ENCODE assay signal across 10 cellular contexts in genomic region chr17:39939588-39940419, GRCh38. TPM values are rescaled to one million over a fixed set of nuclear protein-coding genes. Genes with fewer than 3 reads are reported as not detected.
A peak's percentile ranks its signal among the peaks of the same experiment; 100 is the strongest.
DNase-seq lines count a peak whose midpoint lies in the region; ATAC-seq, FAIRE-seq and TF ChIP-seq lines count a peak whose summit lies in the region.
"Had no signal": no experiment of that assay in that cellular context is flagged by ENCODE, and none has a peak within 500 bp of the region (broad histone marks: within the 10 kb centered on the region; RNA-seq: fewer than 3 reads in every experiment).

No MANE protein-coding gene starts in this region.

- peak in 2 of 7 experiments; percentile 25 to 74 for DNase-seq in CD8-positive, alpha-beta T cell
- DNase-seq in NB4 (ENCODE audit: low read depth) (peak; percentile 79), islet precursor cell (peak; percentile 73), D721Med (ENCODE audit: insufficient read length, low spot score) (no peak), sigmoid colon (no peak)
- DNase-seq in activated T-helper 1 cell treated with anti-CD3 and anti-CD28 coated beads, Interleukin-12 subunit alpha, Interleukin-12 subunit beta, Interleukin-2, Interleukin-4 antibody, amounts not matched to agents 30 ng/mL and 10 ng/mL and 1 ng/mL, durations not matched to agents 14 hours and 24 hours and 36 hours (ENCODE audit: low spot score), result peak; percentile 71
- no peak for DNase-seq in effector CD4-positive, alpha-beta T cell

- WGBS in sigmoid colon, 2 donors, result 48 to 73% methylated on average over 6 of the region's 6 CpGs

- TF ChIP-seq EP300 in sigmoid colon (IDR thresholded peaks at IDR 0.05), result no peak

- peaks cover 10% of the 10 kb centered on the region for H3K4me1 ChIP-seq in CD8-positive, alpha-beta T cell (ENCODE audit: insufficient read depth, low read length)
- peaks cover 0 to 16% (median 12%) of the 10 kb centered on the region in 4 donors for H3K4me1 ChIP-seq in sigmoid colon

- H3K36me3 Mint-ChIP-seq in CD8-positive, alpha-beta T cell, result no peaks in the 10 kb centered on the region
- peaks cover 2% of the 10 kb centered on the region for H3K36me3 Mint-ChIP-seq in activated T-helper 1 cell treated with anti-CD3 and anti-CD28 coated beads, Interleukin-12 subunit alpha, Interleukin-12 subunit beta, Interleukin-2, Interleukin-4 antibody, amounts not matched to agents 30 ng/mL and 10 ng/mL and 1 ng/mL, durations not matched to agents 14 hours and 24 hours and 36 hours (ENCODE audit: low read depth)

- peaks cover 14% of the 10 kb centered on the region for H3K4me1 Mint-ChIP-seq in CD8-positive, alpha-beta T cell (ENCODE audit: low read depth)
- H3K4me1 Mint-ChIP-seq in activated T-helper 1 cell treated with anti-CD3 and anti-CD28 coated beads, Interleukin-12 subunit alpha, Interleukin-12 subunit beta, Interleukin-2, Interleukin-4 antibody, amounts not matched to agents 30 ng/mL and 10 ng/mL and 1 ng/mL, durations not matched to agents 14 hours and 24 hours and 36 hours (ENCODE audit: low read depth), result peaks cover 25% of the 10 kb centered on the region

- FAIRE-seq in D721Med (lab: Jason Lieb, UNC), result no peak

- H3K9me3 ChIP-seq in CD8-positive, alpha-beta T cell (ENCODE audit: low read length), result no peaks in the 10 kb centered on the region
- H3K9me3 ChIP-seq in sigmoid colon, result no peaks in the 10 kb centered on the region
- H3K9me3 ChIP-seq: SJSA1 had no signal

- H3K27ac Mint-ChIP-seq in CD8-positive, alpha-beta T cell, result peak overlapping the region; percentile 38
- peak overlapping the region; percentile 87 for H3K27ac Mint-ChIP-seq in activated T-helper 1 cell treated with anti-CD3 and anti-CD28 coated beads, Interleukin-12 subunit alpha, Interleukin-12 subunit beta, Interleukin-2, Interleukin-4 antibody, amounts not matched to agents 30 ng/mL and 10 ng/mL and 1 ng/mL, durations not matched to agents 14 hours and 24 hours and 36 hours

- no peaks in the 10 kb centered on the region for H3K27me3 Mint-ChIP-seq in CD8-positive, alpha-beta T cell (ENCODE audit: low read depth)
- H3K27me3 Mint-ChIP-seq in activated T-helper 1 cell treated with anti-CD3 and anti-CD28 coated beads, Interleukin-12 subunit alpha, Interleukin-12 subunit beta, Interleukin-2, Interleukin-4 antibody, amounts not matched to agents 30 ng/mL and 10 ng/mL and 1 ng/mL, durations not matched to agents 14 hours and 24 hours and 36 hours (ENCODE audit: insufficient read depth), result peaks cover 4% of the 10 kb centered on the region

- H3K27me3 ChIP-seq in CD8-positive, alpha-beta T cell (ENCODE audit: insufficient read depth, low read length), result no peaks in the 10 kb centered on the region
- no peaks in the 10 kb centered on the region for H3K27me3 ChIP-seq in sigmoid colon
- H3K27me3 ChIP-seq: SJSA1 had no signal

- POLR2A ChIA-PET in CD8-positive, alpha-beta T cell (lab: Charles Lee), result no interaction called here

- no peak overlapping the region for H3K27ac ChIP-seq in CD8-positive, alpha-beta T cell (ENCODE audit: low read depth, low read length)
- H3K27ac ChIP-seq in sigmoid colon, result peak overlapping the region in 2 of 4 donors; percentile 45 to 81
- H3K27ac ChIP-seq: SJSA1 had no signal

- CTCF ChIA-PET in CD8-positive, alpha-beta T cell (lab: Charles Lee), result interaction anchor here (0.6 to 1.3 kb wide), 2 partner anchors 74 to 285 kb away, joined by 4 read pairs; no protein-coding TSS in a partner anchor

- intact Hi-C loops in CD8-positive, alpha-beta T cell (cut with DNase I, micrococcal nuclease), result no loop called here
- intact Hi-C loops in activated T-helper 1 cell treated with anti-CD3 and anti-CD28 coated beads, Interleukin-12 subunit alpha, Interleukin-12 subunit beta, Interleukin-2, Interleukin-4 antibody, amounts not matched to agents 30 ng/mL and 10 ng/mL and 1 ng/mL, durations not matched to agents 14 hours and 24 hours and 36 hours (cut with micrococcal nuclease), result loop anchor here (1.0 kb wide), 4 partner anchors 13 to 170 kb away; partner anchors contain the start of genes LRRC3C, ORMDL3 and PSMD3
- intact Hi-C loops in sigmoid colon (cut with DNase I), result no loop called here

- TF ChIP-seq POLR2A in NB4 (IDR thresholded peaks at IDR 0.05; ENCODE audit: extremely low read depth, insufficient read length) (no peak), sigmoid colon (IDR thresholded peaks at IDR 0.05) (no peak)

- ATAC-seq in CD8-positive, alpha-beta T cell, result peak; percentile 95
- ATAC-seq in GM19025 (IDR thresholded peaks at IDR 0.05; ENCODE audit: low read depth, unreplicated experiment), result peak; percentile 54

- no peaks in the 10 kb centered on the region for H3K36me3 ChIP-seq in CD8-positive, alpha-beta T cell (ENCODE audit: insufficient read depth, low read length)
- no peaks in the 10 kb centered on the region for H3K36me3 ChIP-seq in sigmoid colon
- H3K36me3 ChIP-seq: SJSA1 had no signal

- H3K9me3 Mint-ChIP-seq in CD8-positive, alpha-beta T cell, result no peaks in the 10 kb centered on the region
- H3K9me3 Mint-ChIP-seq in activated T-helper 1 cell treated with anti-CD3 and anti-CD28 coated beads, Interleukin-12 subunit alpha, Interleukin-12 subunit beta, Interleukin-2, Interleukin-4 antibody, amounts not matched to agents 30 ng/mL and 10 ng/mL and 1 ng/mL, durations not matched to agents 14 hours and 24 hours and 36 hours, result no peaks in the 10 kb centered on the region

- H3K4me3 ChIP-seq in CD8-positive, alpha-beta T cell (ENCODE audit: low read depth, low read length), result no peak overlapping the region
- H3K4me3 ChIP-seq in NB4 (ENCODE audit: low read depth, low read length), result no peak overlapping the region
- no peak overlapping the region for H3K4me3 ChIP-seq in sigmoid colon
- H3K4me3 ChIP-seq: SJSA1 had no signal

- TF ChIP-seq CTCF in CD8-positive, alpha-beta T cell (IDR thresholded peaks at IDR 0.05), result no peak
- TF ChIP-seq CTCF in NB4 (IDR thresholded peaks at IDR 0.05; ENCODE audit: low read depth, low read length) (peak; percentile 90), D721Med (IDR thresholded peaks at IDR 0.05; ENCODE audit: insufficient read depth, missing control alignments) (no peak), sigmoid colon (IDR thresholded peaks at IDR 0.05) (no peak)

- H3K4me3 Mint-ChIP-seq in CD8-positive, alpha-beta T cell, result no peak overlapping the region
- H3K4me3 Mint-ChIP-seq in activated T-helper 1 cell treated with anti-CD3 and anti-CD28 coated beads, Interleukin-12 subunit alpha, Interleukin-12 subunit beta, Interleukin-2, Interleukin-4 antibody, amounts not matched to agents 30 ng/mL and 10 ng/mL and 1 ng/mL, durations not matched to agents 14 hours and 24 hours and 36 hours, result peak overlapping the region; percentile 31

RNA-seq across cellular contexts. Expression of gene LRRC3C, which starts 12.3 kb away (rescaled TPM):
- total RNA-seq in CD8-positive, alpha-beta T cell, result not detected
- total RNA-seq in activated T-helper 1 cell treated with anti-CD3 and anti-CD28 coated beads, Interleukin-12 subunit alpha, Interleukin-12 subunit beta, Interleukin-2, Interleukin-4 antibody, amounts not matched to agents 30 ng/mL and 10 ng/mL and 1 ng/mL, durations not matched to agents 14 hours and 24 hours and 36 hours, result not detected in 2 replicates
- not detected for total RNA-seq in sigmoid colon
- under 1 TPM in 1 of 3 donors, not detected in 2; 0.07 TPM for polyA plus RNA-seq in sigmoid colon
- total RNA-seq: SJSA1, skeletal muscle tissue had no signal

RNA-seq across cellular contexts. Expression of gene ORMDL3, which starts 12.4 kb away (rescaled TPM):
- total RNA-seq in CD8-positive, alpha-beta T cell, result 100 to 1,000 TPM; 136 to 140 TPM
- 70.8 and 77.4 TPM in 2 replicates for total RNA-seq in activated T-helper 1 cell treated with anti-CD3 and anti-CD28 coated beads, Interleukin-12 subunit alpha, Interleukin-12 subunit beta, Interleukin-2, Interleukin-4 antibody, amounts not matched to agents 30 ng/mL and 10 ng/mL and 1 ng/mL, durations not matched to agents 14 hours and 24 hours and 36 hours
- total RNA-seq in sigmoid colon, result 10 to 100 TPM; 39.8 to 55.7 (median 51.8) TPM
- 10 to 100 TPM; 39.0 to 72.9 (median 43.9) TPM for polyA plus RNA-seq in sigmoid colon

RNA-seq across cellular contexts. Expression of gene GSDMB, which starts 21.4 kb away (rescaled TPM):
- 10 to 100 TPM; 25.3 to 25.4 TPM for total RNA-seq in CD8-positive, alpha-beta T cell
- 23.8 and 27.4 TPM in 2 replicates for total RNA-seq in activated T-helper 1 cell treated with anti-CD3 and anti-CD28 coated beads, Interleukin-12 subunit alpha, Interleukin-12 subunit beta, Interleukin-2, Interleukin-4 antibody, amounts not matched to agents 30 ng/mL and 10 ng/mL and 1 ng/mL, durations not matched to agents 14 hours and 24 hours and 36 hours
- 10 to 100 TPM in 1 of 4 donors, 1 to 10 TPM in 3; 2.0 to 22.7 (median 4.8) TPM for total RNA-seq in sigmoid colon
- polyA plus RNA-seq in sigmoid colon, result 100 to 1,000 TPM in 1 of 3 donors, 10 to 100 TPM in 2; 50.5 to 133 (median 94.8) TPM

RNA-seq across cellular contexts. Expression of gene GSDMA, which starts 23.0 kb away (rescaled TPM):
- total RNA-seq in CD8-positive, alpha-beta T cell, result under 1 TPM; 0.41 to 0.78 TPM
- 0.42 and 0.73 TPM in 2 replicates for total RNA-seq in activated T-helper 1 cell treated with anti-CD3 and anti-CD28 coated beads, Interleukin-12 subunit alpha, Interleukin-12 subunit beta, Interleukin-2, Interleukin-4 antibody, amounts not matched to agents 30 ng/mL and 10 ng/mL and 1 ng/mL, durations not matched to agents 14 hours and 24 hours and 36 hours
- 1 to 10 TPM in 1 of 4 donors, not detected in 3; 1.3 TPM for total RNA-seq in sigmoid colon
- under 1 TPM in 2 of 3 donors, not detected in 1; 0.29 to 0.60 TPM for polyA plus RNA-seq in sigmoid colon
- total RNA-seq: SJSA1, skeletal muscle tissue had no signal

RNA-seq across cellular contexts. Expression of gene PSMD3, which starts 40.8 kb away (rescaled TPM):
- 10 to 100 TPM; 66.9 to 68.8 TPM for total RNA-seq in CD8-positive, alpha-beta T cell
- 191 and 201 TPM in 2 replicates for total RNA-seq in activated T-helper 1 cell treated with anti-CD3 and anti-CD28 coated beads, Interleukin-12 subunit alpha, Interleukin-12 subunit beta, Interleukin-2, Interleukin-4 antibody, amounts not matched to agents 30 ng/mL and 10 ng/mL and 1 ng/mL, durations not matched to agents 14 hours and 24 hours and 36 hours
- total RNA-seq in sigmoid colon, result 10 to 100 TPM; 53.2 to 71.3 (median 64.2) TPM
- polyA plus RNA-seq in sigmoid colon, result 100 to 1,000 TPM in 1 of 3 donors, 10 to 100 TPM in 2; 57.1 to 112 (median 78.1) TPM

Comparison
In these comparisons a context has a peak if more than half of its experiments do, and no peak if none do; other contexts are left out.
1. DNase-seq: peak in NB4 (single experiment), activated T-helper 1 cell treated with anti-CD3 and anti-CD28 coated beads, Interleukin-12 subunit alpha, Interleukin-12 subunit beta, Interleukin-2, Interleukin-4 antibody, amounts not matched to agents 30 ng/mL and 10 ng/mL and 1 ng/mL, durations not matched to agents 14 hours and 24 hours and 36 hours (single experiment) and islet precursor cell (single experiment); none in D721Med (single experiment), sigmoid colon (single experiment) and effector CD4-positive, alpha-beta T cell (single experiment).